1 cellular context compared by ENCODE assay signal in genomic region chr3:129393271-129393670, GRCh38.
TF ChIP-seq lines count a peak whose summit lies in the region.

No MANE protein-coding gene starts in this region.

TF ChIP-seq in HepG2, 621 proteins besides CTCF, POLR2A, EP300 and RAD21:
- TF ChIP-seq ZNF7 (CRISPR knock-in tag; IDR thresholded peaks at IDR 0.05) = no peak
- TF ChIP-seq MAX (IDR thresholded peaks at IDR 0.05) = 0 out of 2 replicates have a peak, but pooled peaks have one; percentile 9
